Comparison of ENCODE assay signal across 9 cellular contexts in genomic region chr1:76668046-76668445, GRCh38.
A peak's percentile ranks its signal among the peaks of the same experiment; 100 is the strongest.
DNase-seq lines count a peak whose midpoint lies in the region; ATAC-seq lines count a peak whose summit lies in the region.
"Had no signal": no experiment of that assay in that cellular context is flagged by ENCODE, and none has a peak within 500 bp of the region (broad histone marks: within the 10 kb centered on the region; RNA-seq: fewer than 3 reads in every experiment).

No MANE protein-coding gene starts in this region.

- ATAC-seq in GM19035 (IDR thresholded peaks at IDR 0.05; ENCODE audit: unreplicated experiment) (peak; percentile 74), HG02798 (IDR thresholded peaks at IDR 0.05; ENCODE audit: poor library complexity, unreplicated experiment) (peak; percentile 81)
- ATAC-seq: activated CD8-positive, alpha-beta T cell treated with anti-CD3 and anti-CD28 coated beads for 36 hours; sciatic nerve had no signal

- DNase-seq in NCI-H510A (lab: John Stamatoyannopoulos, UW) (peak; percentile 38), renal cortical epithelial cell (ENCODE audit: low read depth) (peak; percentile 90), caudate nucleus (lab: John Stamatoyannopoulos, UW) (no peak), NCI-H2196 (lab: John Stamatoyannopoulos, UW; ENCODE audit: unreplicated experiment) (no peak)
- no peak for DNase-seq in stimulated activated CD4-positive, alpha-beta T cell treated with anti-CD3 and anti-CD28 coated beads, Interleukin-2, amount 100 ng/mL, for 24 hours
- DNase-seq: activated CD8-positive, alpha-beta T cell treated with anti-CD3 and anti-CD28 coated beads for 36 hours had no signal

- H3K27ac ChIP-seq in caudate nucleus (ENCODE audit: low read depth, low read length) = no peak overlapping the region

Comparison
In these comparisons a context has a peak if more than half of its experiments do, and no peak if none do; other contexts are left out.
1. DNase-seq: peak in NCI-H510A (single experiment) and renal cortical epithelial cell (single experiment); none in caudate nucleus (0 of 61), stimulated activated CD4-positive, alpha-beta T cell treated with anti-CD3 and anti-CD28 coated beads, Interleukin-2, amount 100 ng/mL, for 24 hours (0 of 2) and NCI-H2196 (single experiment).